8 cellular contexts compared by ENCODE assay signal in genomic region chr13:73090116-73090811, GRCh38. TPM values are rescaled to one million over a fixed set of nuclear protein-coding genes. Genes with fewer than 3 reads are reported as not detected.
A peak's percentile ranks its signal among the peaks of the same experiment; 100 is the strongest.
DNase-seq lines count a peak whose midpoint lies in the region; TF ChIP-seq lines count a peak whose summit lies in the region.

No MANE protein-coding gene starts in this region.

- H3K27me3 ChIP-seq in mammary epithelial cell (ENCODE audit: insufficient read depth, low read length) (no peaks in the 10 kb centered on the region), neuronal stem cell (ENCODE audit: control insufficient read depth in 3 of 3, insufficient read depth in 3 of 3, low read depth in 1 of 3, low read length in 3 of 3) (no peaks in the 10 kb centered on the region)

- CTCF ChIA-PET in activated naive CD4-positive, alpha-beta T cell treated with anti-CD3 and anti-CD28 coated beads, Interleukin-2, amount 10 ng/mL, durations not matched to agents 7 days and 5 days (lab: Charles Lee): no interaction called here
- CTCF ChIA-PET in mammary epithelial cell (lab: Charles Lee; ENCODE audit: low non-redundant PET): no interaction called here
- CTCF ChIA-PET in GM10248 (lab: Yijun Ruan, JAX): no interaction called here

- H4K8ac ChIP-seq in neuronal stem cell (ENCODE audit: low read depth, low read length): no peak overlapping the region

- no peak overlapping the region for H2AK5ac ChIP-seq in neuronal stem cell (ENCODE audit: low read depth, low read length)

- H4K91ac ChIP-seq in neuronal stem cell (ENCODE audit: low read depth, low read length, poor library complexity): no peak overlapping the region

- H2AFZ ChIP-seq in mammary epithelial cell (ENCODE audit: low read depth, low read length) (peak overlapping the region; percentile 41), neuronal stem cell (ENCODE audit: low read length) (peak overlapping the region; percentile 40)

- no peak overlapping the region for H3K23ac ChIP-seq in neuronal stem cell (ENCODE audit: low read depth, low read length, poor library complexity)

- H3K4me3 ChIP-seq in mammary epithelial cell (replicated peaks in 1 of 3; ENCODE audit: insufficient read depth in 1 of 3, low read depth in 2 of 3, low read length in 3 of 3) (no peak overlapping the region), neuronal stem cell (ENCODE audit: low read length in 2 of 2) (no peak overlapping the region)

- no peaks in the 10 kb centered on the region for H3K36me3 Mint-ChIP-seq in activated naive CD4-positive, alpha-beta T cell treated with anti-CD3 and anti-CD28 coated beads, Interleukin-2, amount 10 ng/mL, durations not matched to agents 7 days and 5 days

- H2BK5ac ChIP-seq in neuronal stem cell (ENCODE audit: low read length): no peak overlapping the region

- no peaks in the 10 kb centered on the region for H3K27me3 Mint-ChIP-seq in activated naive CD4-positive, alpha-beta T cell treated with anti-CD3 and anti-CD28 coated beads, Interleukin-2, amount 10 ng/mL, durations not matched to agents 7 days and 5 days

- H2BK120ac ChIP-seq in neuronal stem cell (ENCODE audit: low read depth, low read length): no peak overlapping the region

- no peaks in the 10 kb centered on the region for H3K79me2 ChIP-seq in mammary epithelial cell (ENCODE audit: insufficient read depth, low read length)

- H3K9me3 ChIP-seq in mammary epithelial cell (replicated peaks; ENCODE audit: insufficient read depth, low read length) (peaks cover 16% of the 10 kb centered on the region), neuronal stem cell (replicated peaks in 1 of 2; ENCODE audit: control insufficient read depth in 2 of 2, insufficient read depth in 1 of 2, low read depth in 1 of 2, low read length in 2 of 2) (peaks cover 0 to 2% of the 10 kb centered on the region in 2 donors)

- no peaks in the 10 kb centered on the region for H3K79me1 ChIP-seq in neuronal stem cell (ENCODE audit: low read depth, low read length)

- no peaks in the 10 kb centered on the region for H4K20me1 ChIP-seq in mammary epithelial cell (ENCODE audit: insufficient read depth, low read length)

- no peaks in the 10 kb centered on the region for H3K36me3 ChIP-seq in mammary epithelial cell (ENCODE audit: insufficient read depth, low read length)
- H3K36me3 ChIP-seq in neuronal stem cell (replicated peaks in 1 of 2; ENCODE audit: control insufficient read depth in 2 of 2, insufficient read depth in 2 of 2, low read length in 2 of 2): no peaks in the 10 kb centered on the region

- H3K27ac ChIP-seq in mammary epithelial cell (ENCODE audit: insufficient read depth, low read depth, low read length): peak overlapping the region; percentile 42
- no peak overlapping the region for H3K27ac ChIP-seq in neuronal stem cell (replicated peaks; ENCODE audit: low read length)

- TF ChIP-seq CTCF in mammary epithelial cell (conservative IDR thresholded peaks at IDR 0.05 in 1 of 2, IDR thresholded peaks at IDR 0.05 in 1 of 2; ENCODE audit: extremely low read depth in 1 of 2, insufficient read depth in 1 of 2, low read depth in 1 of 2, low read length in 2 of 2) (no peak), GM10248 (IDR thresholded peaks at IDR 0.05; ENCODE audit: control extremely low read depth, extremely low read depth, low read depth, missing control alignments) (no peak)

- POLR2A ChIA-PET in GM10248 (lab: Yijun Ruan, JAX): no interaction called here

- peaks cover 5% of the 10 kb centered on the region for H3K4me1 ChIP-seq in mammary epithelial cell (ENCODE audit: insufficient read depth, low read length)
- H3K4me1 ChIP-seq in neuronal stem cell (ENCODE audit: control insufficient read depth in 2 of 2, insufficient read depth in 1 of 2, low read depth in 1 of 2, low read length in 2 of 2): no peaks in the 10 kb centered on the region

- no peak overlapping the region for H3K4me3 Mint-ChIP-seq in activated naive CD4-positive, alpha-beta T cell treated with anti-CD3 and anti-CD28 coated beads, Interleukin-2, amount 10 ng/mL, durations not matched to agents 7 days and 5 days

- no peak overlapping the region for H3K14ac ChIP-seq in neuronal stem cell (ENCODE audit: low read length)

- no peak overlapping the region for H3K4ac ChIP-seq in neuronal stem cell (ENCODE audit: low read length)

- H3K4me2 ChIP-seq in mammary epithelial cell (ENCODE audit: insufficient read depth, low read depth, low read length) (peak overlapping the region; percentile 29), neuronal stem cell (ENCODE audit: insufficient read depth, low read length, poor library complexity, severe bottlenecking) (no peak overlapping the region)

- dilution Hi-C loops in mammary epithelial cell (cut with HindIII; ENCODE audit: low sequenced_read_pairs): no loop called here

- intact Hi-C loops in mammary epithelial cell (cut with micrococcal nuclease): no loop called here

- H3K4me1 Mint-ChIP-seq in activated naive CD4-positive, alpha-beta T cell treated with anti-CD3 and anti-CD28 coated beads, Interleukin-2, amount 10 ng/mL, durations not matched to agents 7 days and 5 days: peaks cover 24% of the 10 kb centered on the region

- H3K9ac ChIP-seq in mammary epithelial cell (ENCODE audit: insufficient read depth, low read length) (no peak overlapping the region), neuronal stem cell (ENCODE audit: low read depth, low read length, poor library complexity) (no peak overlapping the region)

- peaks cover 5% of the 10 kb centered on the region for H3K9me3 Mint-ChIP-seq in activated naive CD4-positive, alpha-beta T cell treated with anti-CD3 and anti-CD28 coated beads, Interleukin-2, amount 10 ng/mL, durations not matched to agents 7 days and 5 days

- WGBS in mammary epithelial cell (ENCODE audit: low coverage, missing lambda C conversion rate): 32% methylated on average over 7 of the region's 7 CpGs
- WGBS in neuronal stem cell (ENCODE audit: extremely low coverage in 2 of 2, insufficient read length in 2 of 2, insufficient replicate concordance in 1 of 2), 2 donors: no CpG with 5 or more reads among the region's 7 CpGs

- in situ Hi-C loops in mammary epithelial cell (cut with MboI; ENCODE audit: low sequenced_read_pairs in 2 of 2): loop anchor here (25.0 kb wide), 2 partner anchors 247 to 622 kb away; no protein-coding TSS in a partner anchor

- no peak overlapping the region for H2BK15ac ChIP-seq in neuronal stem cell (ENCODE audit: low read length)

- no peak overlapping the region for H2BK12ac ChIP-seq in neuronal stem cell (ENCODE audit: low read length)

- H3K18ac ChIP-seq in neuronal stem cell (ENCODE audit: low read length): no peak overlapping the region

- H3K27ac Mint-ChIP-seq in activated naive CD4-positive, alpha-beta T cell treated with anti-CD3 and anti-CD28 coated beads, Interleukin-2, amount 10 ng/mL, durations not matched to agents 7 days and 5 days: peak overlapping the region; percentile 79

- TSS peak; percentile 90 for BruUV-seq in mammary epithelial cell (replicated peaks; lab: Mats Ljungman, UMichigan)

- DNase-seq in activated naive CD4-positive, alpha-beta T cell treated with anti-CD3 and anti-CD28 coated beads, Interleukin-2, amount 10 ng/mL, durations not matched to agents 7 days and 5 days: peak; percentile 42
- no peak for DNase-seq in activated naive CD4-positive, alpha-beta T cell treated with Interleukin-2 at 50 U/mL for 16 hours
- peak; percentile 77 for DNase-seq in NCI-H146 treated with DMSO at 0.1 percent for 48 hours (lab: John Stamatoyannopoulos, UW; ENCODE audit: unreplicated experiment)
- DNase-seq in mammary epithelial cell: peak; percentile 91
- DNase-seq in neuronal stem cell (ENCODE audit: low spot score): no peak
- no peak for DNase-seq in GM10248 (ENCODE audit: extremely low spot score)
- DNase-seq in medulla oblongata (ENCODE audit: extremely low spot score): no peak
- DNase-seq in globus pallidus (ENCODE audit: low spot score): no peak

RNA-seq across cellular contexts. Expression of gene KLF5, which starts 31.5 kb away (rescaled TPM):
- 100 to 1,000 TPM in 1 of 2 donors, 10 to 100 TPM in 1; 34.3 to 175 TPM for total RNA-seq in mammary epithelial cell
- polyA plus RNA-seq in mammary epithelial cell: 162 TPM
- polyA minus RNA-seq in mammary epithelial cell: 104 TPM
- 1.1 TPM for polyA plus RNA-seq in neuronal stem cell (2013, experiment 1 of 2)
- 1.3 TPM for polyA plus RNA-seq in neuronal stem cell (2013, experiment 2 of 2)

Comparison
In these comparisons a context has a peak if more than half of its experiments do, and no peak if none do; other contexts are left out.
1. DNase-seq: peak in activated naive CD4-positive, alpha-beta T cell treated with anti-CD3 and anti-CD28 coated beads, Interleukin-2, amount 10 ng/mL, durations not matched to agents 7 days and 5 days (single experiment), NCI-H146 treated with DMSO at 0.1 percent for 48 hours (single experiment) and mammary epithelial cell (single experiment); none in activated naive CD4-positive, alpha-beta T cell treated with Interleukin-2 at 50 U/mL for 16 hours (single experiment), neuronal stem cell (single experiment), GM10248 (single experiment), medulla oblongata (single experiment) and globus pallidus (single experiment).